ENCODE assay signal across 20 cellular contexts in the genomic region with DNA sequence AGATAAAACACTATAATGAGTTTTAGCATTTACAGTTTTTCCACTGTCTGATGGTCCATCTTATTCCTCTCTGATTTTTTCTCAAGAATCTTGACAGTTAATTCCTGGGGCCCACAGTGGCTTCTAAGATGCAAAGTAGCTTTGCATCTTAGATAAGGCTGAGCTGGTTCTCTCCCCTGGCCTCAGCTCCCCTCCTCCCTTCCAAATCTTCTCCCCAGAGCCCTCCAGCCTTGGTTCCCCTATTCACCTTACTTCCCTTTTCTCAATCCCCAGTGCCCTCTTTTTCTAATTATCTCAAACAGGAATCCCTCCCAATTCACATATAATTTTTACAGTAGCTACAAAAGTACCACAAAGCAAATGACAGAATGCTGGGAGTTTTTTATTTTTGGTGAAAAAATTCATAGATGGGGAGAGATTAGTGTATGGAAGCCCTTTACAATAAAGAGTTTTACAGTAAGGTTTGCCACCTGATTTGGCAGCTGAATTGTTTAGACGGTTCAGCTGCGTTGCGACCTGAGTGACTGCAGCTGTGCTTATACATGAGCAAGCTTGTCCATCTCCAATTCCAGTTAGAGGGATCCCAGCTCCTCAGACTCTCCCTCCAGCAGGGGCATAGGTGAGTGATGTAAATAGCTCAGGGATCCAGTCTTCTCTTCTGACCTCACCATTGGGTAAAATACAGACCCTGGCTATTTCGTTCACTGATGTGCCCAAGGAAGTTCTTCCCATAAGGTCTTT. TPM values are rescaled to one million over a fixed set of nuclear protein-coding genes. Genes with fewer than 3 reads are reported as not detected.
DNase-seq lines count a peak whose midpoint lies in the region; ATAC-seq and TF ChIP-seq lines count a peak whose summit lies in the region.
"Had no signal": no experiment of that assay in that cellular context is flagged by ENCODE, and none has a peak within 500 bp of the region (broad histone marks: within the 10 kb centered on the region; RNA-seq: fewer than 3 reads in every experiment).

No MANE protein-coding gene starts in this region.

- peaks cover 9% of the 10 kb centered on the region for H3K4me1 Mint-ChIP-seq in endodermal cell

- no peak overlapping the region for H3K4me3 ChIP-seq in RWPE2 (ENCODE audit: severe bottlenecking)
- H3K4me3 ChIP-seq in endodermal cell (ENCODE audit: low read length) = no peak overlapping the region
- H3K4me3 ChIP-seq: A549, colonic mucosa, sigmoid colon, stomach had no signal

- H3K36me3 Mint-ChIP-seq in endodermal cell (ENCODE audit: low read depth) = peaks cover 5% of the 10 kb centered on the region

- no peaks in the 10 kb centered on the region for H3K27me3 Mint-ChIP-seq in endodermal cell (ENCODE audit: insufficient read depth)

- H3K9me3 ChIP-seq in RWPE2 (ENCODE audit: severe bottlenecking) = no peaks in the 10 kb centered on the region
- no peaks in the 10 kb centered on the region for H3K9me3 ChIP-seq in endodermal cell (ENCODE audit: control insufficient read depth, low read length)
- H3K9me3 ChIP-seq: A549, colonic mucosa, sigmoid colon, stomach had no signal

- H3K36me3 ChIP-seq in RWPE2 (ENCODE audit: low read depth) = no peaks in the 10 kb centered on the region
- peaks cover 9% of the 10 kb centered on the region for H3K36me3 ChIP-seq in endodermal cell (ENCODE audit: control insufficient read depth, insufficient read depth, low read length)
- H3K36me3 ChIP-seq: brain microvascular endothelial cell, colonic mucosa, sigmoid colon had no signal

- WGBS in endodermal cell (ENCODE audit: insufficient coverage in 1 of 2, insufficient read length in 1 of 2), 2 experiments = 83 to 97% methylated on average over 4 of the region's 4 CpGs

- no peak overlapping the region for H3K4me3 Mint-ChIP-seq in endodermal cell

- H3K27ac ChIP-seq in RWPE2 (ENCODE audit: poor library complexity, severe bottlenecking) (no peak overlapping the region), endodermal cell (ENCODE audit: low read depth, low read length) (no peak overlapping the region)
- H3K27ac ChIP-seq: A549, brain microvascular endothelial cell, C4-2B, colonic mucosa, sigmoid colon, stomach had no signal

- DNase-seq in NOMO-1 treated with DMSO at 0.1 percent for 48 hours (lab: John Stamatoyannopoulos, UW; ENCODE audit: unreplicated experiment) (peak; percentile 11), NOMO-1 treated with dmso at 0.1 percent for 144 hours (lab: John Stamatoyannopoulos, UW; ENCODE audit: unreplicated experiment) (no peak), RWPE2 (ENCODE audit: low spot score) (no peak), endodermal cell (no peak), T1000 (lab: John Stamatoyannopoulos, UW) (no peak)
- DNase-seq: activated CD4-positive, alpha-beta T cell treated with anti-CD3 and anti-CD28 coated beads for 1 hour; activated CD8-positive, alpha-beta memory T cell treated with anti-CD3 and anti-CD28 coated beads for 24 hours; brain microvascular endothelial cell; colonic mucosa; NCI-H1436 treated with DMSO at 0.1 percent for 48 hours; NCI-H2227 treated with DMSO at 0.1 percent for 48 hours; sigmoid colon; stomach had no signal

- H3K9ac ChIP-seq in endodermal cell (ENCODE audit: extremely low read depth, low read length, poor library complexity, severe bottlenecking) = no peak overlapping the region

- H3K27me3 ChIP-seq in RWPE2 (ENCODE audit: insufficient read depth, poor library complexity, severe bottlenecking) = no peaks in the 10 kb centered on the region
- no peaks in the 10 kb centered on the region for H3K27me3 ChIP-seq in endodermal cell (ENCODE audit: control insufficient read depth, insufficient read depth, low read length, poor library complexity, severe bottlenecking)
- H3K27me3 ChIP-seq: brain microvascular endothelial cell, colonic mucosa, sigmoid colon, stomach had no signal

- H3K27ac Mint-ChIP-seq in endodermal cell = no peak overlapping the region
- H3K27ac Mint-ChIP-seq: activated T-helper 2 cell treated with anti-CD3 and anti-CD28 coated beads, Interferon-gamma antibody, Interleukin-2, Interleukin-4, amounts not matched to agents 10 μg/mL and 5 μg/mL and 100 μg/mL, durations not matched to agents 14 hours and 24 hours and 36 hours had no signal

- no peaks in the 10 kb centered on the region for H3K9me3 Mint-ChIP-seq in endodermal cell
- H3K9me3 Mint-ChIP-seq: activated T-helper 2 cell treated with anti-CD3 and anti-CD28 coated beads, Interferon-gamma antibody, Interleukin-2, Interleukin-4, amounts not matched to agents 10 μg/mL and 5 μg/mL and 100 μg/mL, durations not matched to agents 14 hours and 24 hours and 36 hours had no signal

- ATAC-seq in RWPE2 (ENCODE audit: low read depth) (0 out of 3 replicates have a peak, but pooled peaks have one; percentile 35), GM21825 (IDR thresholded peaks at IDR 0.05; ENCODE audit: unreplicated experiment) (no peak), SK-N-SH treated with all-trans-retinoic acid at 6 μM for 48 hours (no peak), GM21447 (IDR thresholded peaks at IDR 0.05; ENCODE audit: unreplicated experiment) (no peak)
- ATAC-seq: A549 had no signal

- no peak for TF ChIP-seq CTCF in RWPE2 (IDR thresholded peaks at IDR 0.05; ENCODE audit: poor library complexity, severe bottlenecking)
- peak; percentile 40 for TF ChIP-seq CTCF in endodermal cell (conservative IDR thresholded peaks at IDR 0.05)

- H3K4me1 ChIP-seq in RWPE2 (ENCODE audit: insufficient read depth, poor library complexity, severe bottlenecking) = no peaks in the 10 kb centered on the region
- no peaks in the 10 kb centered on the region for H3K4me1 ChIP-seq in endodermal cell (ENCODE audit: control insufficient read depth, insufficient read depth, low read length)
- H3K4me1 ChIP-seq: A549, colonic mucosa, sigmoid colon, stomach had no signal

TF ChIP-seq in SK-N-SH treated with all-trans-retinoic acid at 6 μM for 48 hours, 23 proteins besides CTCF, POLR2A, EP300 and RAD21:
- TF ChIP-seq TOX (CRISPR knock-in tag; IDR thresholded peaks at IDR 0.05; ENCODE audit: borderline replicate concordance) = no peak

RNA-seq across cellular contexts. Expression of gene CKMT2, which starts 51.4 kb away (rescaled TPM):
- 1 to 10 TPM; 2.1 to 2.3 TPM for total RNA-seq in endodermal cell
- polyA plus RNA-seq in endodermal cell (2013, experiment 1 of 2) = 0.75 TPM
- polyA plus RNA-seq in endodermal cell (2013, experiment 2 of 2) = 0.54 TPM
- total RNA-seq: activated T-helper 2 cell treated with anti-CD3 and anti-CD28 coated beads, Interferon-gamma antibody, Interleukin-2, Interleukin-4, amounts not matched to agents 10 μg/mL and 5 μg/mL and 100 μg/mL, durations not matched to agents 14 hours and 24 hours and 36 hours; G401 had no signal
- polyA plus RNA-seq: A549 had no signal
